ENCODE assay signal across 23 cellular contexts in genomic region chr2:239649309-239649708, GRCh38.
DNase-seq lines count a peak whose midpoint lies in the region; ATAC-seq, FAIRE-seq and TF ChIP-seq lines count a peak whose summit lies in the region.
"Had no signal": no experiment of that assay in that cellular context is flagged by ENCODE, and none has a peak within 500 bp of the region (broad histone marks: within the 10 kb centered on the region; RNA-seq: fewer than 3 reads in every experiment).

No MANE protein-coding gene starts in this region.

- H3K27ac ChIP-seq in A549 (no peak overlapping the region), K562 (ENCODE audit: extremely low read depth, low read depth, low read length) (no peak overlapping the region), osteoblast (ENCODE audit: low read depth, low read length) (no peak overlapping the region)
- H3K27ac ChIP-seq: 22Rv1, BLaER1 had no signal

- H2AFZ ChIP-seq in K562 (ENCODE audit: low read depth, low read length) (no peak overlapping the region), osteoblast (ENCODE audit: low read length) (no peak overlapping the region)

- H3K79me2 ChIP-seq in K562 (ENCODE audit: control insufficient read depth, insufficient read depth, low read length) = no peaks in the 10 kb centered on the region
- no peaks in the 10 kb centered on the region for H3K79me2 ChIP-seq in osteoblast (ENCODE audit: insufficient read depth, low read length)

- TF ChIP-seq EP300 in A549 (IDR thresholded peaks at IDR 0.05) = no peak
- TF ChIP-seq EP300 in K562 (IDR thresholded peaks at IDR 0.05; ENCODE audit: low read length) = no peak

- no peak overlapping the region for H3K4me2 ChIP-seq in A549
- no peak overlapping the region for H3K4me2 ChIP-seq in K562 (ENCODE audit: insufficient read depth, low read length)
- H3K4me2 ChIP-seq in osteoblast (ENCODE audit: insufficient read depth, low read length) = no peak overlapping the region
- H3K4me2 ChIP-seq: BLaER1 had no signal

- H3K9ac ChIP-seq in K562 (ENCODE audit: insufficient read depth in 1 of 2, low read depth in 2 of 2, low read length in 2 of 2) = no peak overlapping the region
- H3K9ac ChIP-seq: BLaER1 had no signal

- no peaks in the 10 kb centered on the region for H3K9me3 ChIP-seq in A549
- H3K9me3 ChIP-seq in K562 (replicated peaks; ENCODE audit: control insufficient read depth, insufficient read depth, low read depth, low read length) = no peaks in the 10 kb centered on the region
- H3K9me3 ChIP-seq in osteoblast (ENCODE audit: low read depth, low read length) = no peaks in the 10 kb centered on the region
- H3K9me3 ChIP-seq: BE2C had no signal

- no peak for TF ChIP-seq POLR2A in A549 (IDR thresholded peaks at IDR 0.05; ENCODE audit: low read length)
- TF ChIP-seq POLR2A in K562 (conservative IDR thresholded peaks at IDR 0.05) = no peak

- H3K9me1 ChIP-seq in K562 (ENCODE audit: control insufficient read depth, insufficient read depth, low read length) = no peaks in the 10 kb centered on the region

- H3K4me3 ChIP-seq in A549 = no peak overlapping the region
- H3K4me3 ChIP-seq in K562 = no peak overlapping the region
- H3K4me3 ChIP-seq in osteoblast (ENCODE audit: insufficient read depth, low read length) = no peak overlapping the region
- H3K4me3 ChIP-seq: BLaER1 had no signal

- in situ Hi-C loops in K562 (cut with MboI) = no loop called here

- CTCF ChIA-PET in A549 (lab: Yijun Ruan, JAX) (no interaction called here), K562 (lab: Yijun Ruan, JAX; ENCODE audit: low intra/inter-chr PET ratio) (no interaction called here)

- ATAC-seq in A549 (no peak), K562 (no peak)

- DNase-seq in activated naive CD4-positive, alpha-beta T cell (lab: John Stamatoyannopoulos, UW) = no peak
- DNase-seq in A549 (ENCODE audit: low read depth in 1 of 2, low spot score in 1 of 2) = no peak
- DNase-seq in K562 (ENCODE audit: extremely low read depth in 1 of 4, low spot score in 3 of 4) = no peak
- peak; percentile 15 for DNase-seq in osteoblast (ENCODE audit: insufficient read length, low spot score, missing footprints)
- DNase-seq in DMS53 (lab: John Stamatoyannopoulos, UW) = no peak
- no peak for DNase-seq in NCI-H2081 (lab: John Stamatoyannopoulos, UW)
- DNase-seq: ACHN; BE2C; C1 segment of cervical spinal cord; CD4-positive, alpha-beta memory T cell; CD4-positive, CD25-positive, alpha-beta regulatory T cell; CD8-positive, alpha-beta memory T cell; COR-L47; DMS153; DMS79 treated with DMSO at 0.1 percent for 48 hours; GF-D8 had no signal

- BruUV-seq in K562 (replicated peaks; lab: Mats Ljungman, UMichigan) = no TSS peak

- WGBS in A549 (ENCODE audit: missing lambda C conversion rate) = 35% methylated on average over 3 of the region's 3 CpGs
- 0% methylated on average over 3 of the region's 3 CpGs for whole genome bisulfite sequencing in K562 (ENCODE audit: insufficient coverage, low coverage, missing lambda C conversion rate)

- H3K4me3 Mint-ChIP-seq in activated naive CD4-positive, alpha-beta T cell treated with anti-CD3 and anti-CD28 coated beads, Interleukin-2, amount 50 U/mL, for 24 hours = no peak overlapping the region
- H3K4me3 Mint-ChIP-seq: CD4-positive, alpha-beta memory T cell; CD4-positive, CD25-positive, alpha-beta regulatory T cell; CD8-positive, alpha-beta memory T cell had no signal

- H3K36me3 ChIP-seq in K562 (ENCODE audit: control insufficient read depth, insufficient read depth, low read length) (no peaks in the 10 kb centered on the region), osteoblast (ENCODE audit: insufficient read depth, low read length) (no peaks in the 10 kb centered on the region)
- H3K36me3 ChIP-seq: BE2C, BLaER1 had no signal

- H3K4me1 Mint-ChIP-seq in activated naive CD4-positive, alpha-beta T cell treated with anti-CD3 and anti-CD28 coated beads, Interleukin-2, amount 50 U/mL, for 24 hours = no peaks in the 10 kb centered on the region

- H3K9me3 Mint-ChIP-seq in activated naive CD4-positive, alpha-beta T cell treated with anti-CD3 and anti-CD28 coated beads, Interleukin-2, amount 50 U/mL, for 24 hours = peaks cover 6% of the 10 kb centered on the region

- H3K4me1 ChIP-seq in A549 (no peaks in the 10 kb centered on the region), K562 (replicated peaks in 1 of 2; ENCODE audit: control insufficient read depth in 2 of 2, insufficient read depth in 2 of 2, low read length in 2 of 2) (no peaks in the 10 kb centered on the region), osteoblast (ENCODE audit: insufficient read depth, low read length) (no peaks in the 10 kb centered on the region)
- H3K4me1 ChIP-seq: BE2C, BLaER1 had no signal

- TF ChIP-seq CTCF in A549 (IDR thresholded peaks at IDR 0.05) = no peak
- no peak for TF ChIP-seq CTCF in K562 (IDR thresholded peaks at IDR 0.05 in 2 of 3, conservative IDR thresholded peaks at IDR 0.05 in 1 of 3; ENCODE audit: insufficient read depth in 2 of 3, low read depth in 1 of 3, low read length in 3 of 3)
- TF ChIP-seq CTCF in osteoblast (IDR thresholded peaks at IDR 0.05; ENCODE audit: extremely low read depth, low read depth, low read length) = no peak

- intact Hi-C loops in K562 (cut with micrococcal nuclease) = no loop called here

- POLR2A ChIA-PET in A549 (lab: Yijun Ruan, JAX) = no interaction called here
- POLR2A ChIA-PET in K562 (lab: Yijun Ruan, JAX) = interaction anchor here (0.8 kb wide), 1 partner anchor 10 kb away, joined by 3 read pairs; no protein-coding TSS in a partner anchor

- peak overlapping the region; percentile 26 for H3K27ac Mint-ChIP-seq in activated naive CD4-positive, alpha-beta T cell treated with anti-CD3 and anti-CD28 coated beads, Interleukin-2, amount 50 U/mL, for 24 hours
- H3K27ac Mint-ChIP-seq: CD4-positive, alpha-beta memory T cell; CD4-positive, CD25-positive, alpha-beta regulatory T cell; CD8-positive, alpha-beta memory T cell had no signal

- H4K20me1 ChIP-seq in K562 (replicated peaks; ENCODE audit: control insufficient read depth, insufficient read depth, low read length) (no peaks in the 10 kb centered on the region), osteoblast (ENCODE audit: insufficient read depth, low read length) (no peaks in the 10 kb centered on the region)
- H4K20me1 ChIP-seq: BLaER1 had no signal

- FAIRE-seq in A549 (lab: Jason Lieb, UNC) (no peak), K562 (lab: Jason Lieb, UNC) (no peak)
- FAIRE-seq: G401.6, GM12891, GM19239 had no signal

- TF ChIP-seq RAD21 in A549 (conservative IDR thresholded peaks at IDR 0.05 in 1 of 2, IDR thresholded peaks at IDR 0.05 in 1 of 2) (no peak), K562 (CRISPR knock-in tag; conservative IDR thresholded peaks at IDR 0.05 in 1 of 2, IDR thresholded peaks at IDR 0.05 in 1 of 2) (no peak)

- peaks cover 4% of the 10 kb centered on the region for H3K27me3 Mint-ChIP-seq in activated naive CD4-positive, alpha-beta T cell treated with anti-CD3 and anti-CD28 coated beads, Interleukin-2, amount 50 U/mL, for 24 hours

- H3K36me3 Mint-ChIP-seq in activated naive CD4-positive, alpha-beta T cell treated with anti-CD3 and anti-CD28 coated beads, Interleukin-2, amount 50 U/mL, for 24 hours = peaks cover 5% of the 10 kb centered on the region
- H3K36me3 Mint-ChIP-seq: CD14-positive monocyte; CD4-positive, CD25-positive, alpha-beta regulatory T cell had no signal

- peaks cover 0 to 7% of the 10 kb centered on the region in 2 experiments; a peak in 1 of 5 replicates for H3K27me3 ChIP-seq in K562 (ENCODE audit: control insufficient read depth in 2 of 2, insufficient read depth in 2 of 2, low read length in 2 of 2)
- H3K27me3 ChIP-seq in osteoblast (ENCODE audit: insufficient read depth, low read length) = no peaks in the 10 kb centered on the region
- H3K27me3 ChIP-seq: BLaER1 had no signal

TF ChIP-seq in A549, 52 proteins besides CTCF, POLR2A, EP300 and RAD21:
- TF ChIP-seq CHD2 (IDR thresholded peaks at IDR 0.05; ENCODE audit: low read length, partially characterized antibody) (no peak), USF2 (IDR thresholded peaks at IDR 0.05) (0 out of 2 replicates have a peak, but pooled peaks have one; percentile 28)

TF ChIP-seq in K562, 482 proteins besides CTCF, POLR2A, EP300 and RAD21:
- TF ChIP-seq ZNF511 (CRISPR knock-in tag; IDR thresholded peaks at IDR 0.05) (no peak), ZFP91 (CRISPR knock-in tag; IDR thresholded peaks at IDR 0.05) (no peak), POLR3A (IDR thresholded peaks at IDR 0.05; ENCODE audit: borderline replicate concordance, extremely low read depth, insufficient read depth, insufficient read length) (no peak), TFE3 (CRISPR knock-in tag; IDR thresholded peaks at IDR 0.05) (peak; percentile 75), RAD51 (IDR thresholded peaks at IDR 0.05; ENCODE audit: borderline replicate concordance, low read depth) (peak; percentile 40; the same call in 1 of the 2 replicates), POLR2B (IDR thresholded peaks at IDR 0.05; ENCODE audit: low read depth, partially characterized antibody) (no peak)
